26 cellular contexts compared by ENCODE assay signal in genomic region chr1:110114173-110114572, GRCh38. TPM values are rescaled to one million over a fixed set of nuclear protein-coding genes. Genes with fewer than 3 reads are reported as not detected.
"Had no signal": no experiment of that assay in that cellular context is flagged by ENCODE, and none has a peak within 500 bp of the region (broad histone marks: within the 10 kb centered on the region; RNA-seq: fewer than 3 reads in every experiment).

No MANE protein-coding gene starts in this region.

- H3K27ac ChIP-seq: Peyer's patch, SJSA1 had no signal

- H3K4me1 ChIP-seq: Peyer's patch, SJSA1 had no signal

- H3K9me3 ChIP-seq: Peyer's patch, SJSA1, SK-N-SH had no signal

- H3K4me3 ChIP-seq: Peyer's patch, SJSA1 had no signal

- H3K9me2 ChIP-seq: SK-N-SH had no signal

- H3K4me2 ChIP-seq: SK-N-SH had no signal

- H3K27me3 ChIP-seq: Peyer's patch, SJSA1 had no signal

- H3K4me3 Mint-ChIP-seq: T-helper 1 cell treated with Interleukin-12 subunit alpha and Interleukin-12 subunit beta and Interleukin-4 antibody, amounts not matched to agents 30 μg/mL and 1 μg/mL, for 36 hours had no signal

- H3K36me3 ChIP-seq: Peyer's patch, SJSA1 had no signal

- DNase-seq: KG1, MM.1S, MV-4-11, NCI-H1105, NCI-H1417 treated with DMSO at 0.1 percent for 48 hours, NCI-H1436 treated with DMSO at 0.1 percent for 48 hours, NCI-H1694 treated with DMSO at 0.1 percent for 48 hours, NCI-H2029, NCI-H2171 treated with DMSO at 0.1 percent for 48 hours, NCI-H446, NCI-H524 treated with DMSO at 0.1 percent for 48 hours, NCI-H526 treated with DMSO at 0.1 percent for 48 hours, NCI-H774, Peyer's patch, Right ventricle myocardium superior, RPMI8226, SHP77 treated with DMSO at 0.1 percent for 48 hours, SK-N-SH, SW 1271, T-helper 1 cell had no signal

- H3K9me3 Mint-ChIP-seq: T-helper 1 cell treated with Interleukin-12 subunit alpha and Interleukin-12 subunit beta and Interleukin-4 antibody, amounts not matched to agents 30 μg/mL and 1 μg/mL, for 36 hours had no signal

- H3K27ac Mint-ChIP-seq: T-helper 1 cell treated with Interleukin-12 subunit alpha and Interleukin-12 subunit beta and Interleukin-4 antibody, amounts not matched to agents 30 μg/mL and 1 μg/mL, for 36 hours had no signal

- H3K9ac ChIP-seq: SK-N-SH had no signal

RNA-seq across cellular contexts. Expression of gene UBL4B, which starts 1.9 kb away (rescaled TPM):
- total RNA-seq: LHCN-M2, MCF 10A, NCI-H460, OCI-LY7, Peyer's patch, Right ventricle myocardium superior, SJSA1 had no signal
- polyA plus RNA-seq: SK-N-SH had no signal

RNA-seq across cellular contexts. Expression of gene SLC6A17, which starts 36.1 kb away (rescaled TPM):
- total RNA-seq: MCF 10A, NCI-H460, OCI-LY7, Right ventricle myocardium superior had no signal

RNA-seq across cellular contexts. Expression of gene ALX3, which starts 43.7 kb away (rescaled TPM):
- total RNA-seq: LHCN-M2, MCF 10A, NCI-H460, OCI-LY7, Peyer's patch, Right ventricle myocardium superior, SJSA1 had no signal
- polyA plus RNA-seq: SK-N-SH had no signal
